Comparison of ENCODE assay signal across 17 cellular contexts in the genomic region with DNA sequence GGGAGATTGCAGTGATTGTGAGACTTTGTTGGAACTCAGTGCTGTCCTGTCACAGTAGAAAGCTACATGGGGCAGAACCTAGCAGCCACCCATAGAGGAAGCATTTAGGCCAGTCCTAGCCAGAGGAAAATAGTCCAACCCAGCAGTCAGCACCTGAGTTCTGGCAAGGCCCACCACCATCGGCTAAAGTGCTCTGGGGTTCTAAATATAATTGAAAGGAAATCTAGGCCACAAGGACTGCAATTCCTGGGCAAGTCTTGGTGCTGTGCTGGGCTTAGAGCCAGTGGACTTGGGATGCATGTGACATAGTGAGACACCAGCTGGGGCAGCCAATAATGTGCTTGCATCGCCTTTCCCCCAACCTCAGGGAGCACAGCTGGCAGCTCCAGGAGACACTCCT. TPM values are rescaled to one million over a fixed set of nuclear protein-coding genes. Genes with fewer than 3 reads are reported as not detected.
DNase-seq lines count a peak whose midpoint lies in the region; TF ChIP-seq lines count a peak whose summit lies in the region.
"Had no signal": no experiment of that assay in that cellular context is flagged by ENCODE, and none has a peak within 500 bp of the region (broad histone marks: within the 10 kb centered on the region; RNA-seq: fewer than 3 reads in every experiment).

No MANE protein-coding gene starts in this region.

- TF ChIP-seq CTCF in chondrocyte (IDR thresholded peaks at IDR 0.05) (no peak), esophagus squamous epithelium (IDR thresholded peaks at IDR 0.05) (no peak)

- DNase-seq in LHCN-M2 (ENCODE audit: low read depth) (peak; percentile 65), chondrocyte (ENCODE audit: low spot score) (no peak), hippocampal formation (lab: John Stamatoyannopoulos, UW) (peak; percentile 4 to 19), RKO (ENCODE audit: low spot score) (no peak), esophagus squamous epithelium (lab: John Stamatoyannopoulos, UW) (no peak), epidermal melanocyte (ENCODE audit: insufficient read length, low spot score) (no peak)
- DNase-seq: activated CD4-positive, CD25-positive, alpha-beta regulatory T cell; effector memory CD8-positive, alpha-beta T cell; foreskin melanocyte; MG63; NCI-H146; NCI-H748 treated with DMSO at 0.1 percent for 48 hours; ovary; stimulated activated CD4-positive, alpha-beta T cell treated with anti-CD3 and anti-CD28 coated beads, Interleukin-4, amount 100 ng/mL, for 4 hours had no signal

- H3K4me1 ChIP-seq in skeletal muscle tissue (ENCODE audit: control insufficient read depth in 3 of 3, insufficient read depth in 3 of 3, low read length in 3 of 3): peaks cover 9 to 17% (median 13%) of the 10 kb centered on the region in 3 donors
- H3K4me1 ChIP-seq in esophagus squamous epithelium: no peaks in the 10 kb centered on the region

- H3K27me3 ChIP-seq in skeletal muscle tissue (ENCODE audit: control insufficient read depth in 3 of 3, insufficient read depth in 3 of 3, low read length in 3 of 3) (no peaks in the 10 kb centered on the region), esophagus squamous epithelium (no peaks in the 10 kb centered on the region)
- H3K27me3 ChIP-seq: cardiac muscle cell, MG63, ovary had no signal

- 60 to 92% methylated on average over 1 to 2 of the region's 2 CpGs for WGBS in esophagus squamous epithelium, 2 donors

- H3K9ac ChIP-seq in skeletal muscle tissue (ENCODE audit: low read depth in 1 of 3, low read length in 3 of 3): no peak overlapping the region

- no peaks in the 10 kb centered on the region for H3K4me1 Mint-ChIP-seq in chondrocyte (ENCODE audit: low read depth)
- H3K4me1 Mint-ChIP-seq: activated T-helper 17 cell treated with anti-CD3 and anti-CD28 coated beads, Interleukin-2, amount 50 U/mL, for 72 hours had no signal

- intact Hi-C loops in esophagus squamous epithelium (cut with DNase I): no loop called here

- H3K27ac Mint-ChIP-seq in chondrocyte (ENCODE audit: unreplicated experiment): peak overlapping the region; percentile 29
- H3K27ac Mint-ChIP-seq: activated T-helper 17 cell treated with anti-CD3 and anti-CD28 coated beads, Interleukin-2, amount 50 U/mL, for 72 hours; effector memory CD8-positive, alpha-beta T cell had no signal

- no peaks in the 10 kb centered on the region for H3K36me3 ChIP-seq in skeletal muscle tissue (ENCODE audit: control insufficient read depth in 3 of 3, insufficient read depth in 3 of 3, low read length in 3 of 3)
- H3K36me3 ChIP-seq in esophagus squamous epithelium: no peaks in the 10 kb centered on the region
- H3K36me3 ChIP-seq: cardiac muscle cell, MG63, ovary had no signal

- peaks cover 6% of the 10 kb centered on the region for H3K27me3 Mint-ChIP-seq in chondrocyte (ENCODE audit: low read depth)

- H3K36me3 Mint-ChIP-seq in chondrocyte (ENCODE audit: low read depth): peaks cover 2% of the 10 kb centered on the region

- H3K27ac ChIP-seq in skeletal muscle tissue (ENCODE audit: low read depth, low read length) (peak overlapping the region; percentile 47), esophagus squamous epithelium (no peak overlapping the region)
- H3K27ac ChIP-seq: cardiac muscle cell, ovary had no signal

- H3K9me3 ChIP-seq in skeletal muscle tissue (ENCODE audit: control insufficient read depth in 3 of 3, low read length in 3 of 3) (no peaks in the 10 kb centered on the region), esophagus squamous epithelium (no peaks in the 10 kb centered on the region)
- H3K9me3 ChIP-seq: MG63, ovary had no signal

- H3K4me3 ChIP-seq in skeletal muscle tissue (ENCODE audit: low read length in 3 of 3) (no peak overlapping the region), esophagus squamous epithelium (no peak overlapping the region)
- H3K4me3 ChIP-seq: cardiac muscle cell, MG63, ovary had no signal

- TF ChIP-seq POLR2A in esophagus squamous epithelium (IDR thresholded peaks at IDR 0.05): no peak

- no peak overlapping the region for H3K4me3 Mint-ChIP-seq in chondrocyte (ENCODE audit: unreplicated experiment)
- H3K4me3 Mint-ChIP-seq: activated T-helper 17 cell treated with anti-CD3 and anti-CD28 coated beads, Interleukin-2, amount 50 U/mL, for 72 hours; effector memory CD8-positive, alpha-beta T cell had no signal

- H3K9me3 Mint-ChIP-seq in chondrocyte (ENCODE audit: low read depth): peaks cover 3% of the 10 kb centered on the region
- H3K9me3 Mint-ChIP-seq: activated T-helper 17 cell treated with anti-CD3 and anti-CD28 coated beads, Interleukin-2, amount 50 U/mL, for 72 hours; effector memory CD8-positive, alpha-beta T cell had no signal

RNA-seq across cellular contexts. Expression of gene ACTR2, which starts 28.9 kb away (rescaled TPM):
- total RNA-seq in LHCN-M2 (2014; rRNA removed): 93.4 and 117 TPM in 2 replicates
- polyA plus RNA-seq in LHCN-M2 (2012): 166 TPM
- 323 to 449 TPM (median 429 TPM) in 3 replicates for total RNA-seq in chondrocyte
- 81.4 TPM for total RNA-seq in skeletal muscle tissue
- 100 to 1,000 TPM in 1 of 4 donors, 10 to 100 TPM in 3; 70.6 to 124 (median 91.1) TPM for total RNA-seq in esophagus squamous epithelium

Comparison
In these comparisons a context has a peak if more than half of its experiments do, and no peak if none do; other contexts are left out.
1. DNase-seq: peak in LHCN-M2 (single experiment) and hippocampal formation (2 of 2); none in chondrocyte (single experiment), RKO (single experiment), esophagus squamous epithelium (single experiment) and epidermal melanocyte (single experiment).